Comparison of ENCODE assay signal across 1 cellular context in genomic region chr14:23057757-23058653, GRCh38.
A peak's percentile ranks its signal among the peaks of the same experiment; 100 is the strongest.
TF ChIP-seq lines count a peak whose summit lies in the region.

No MANE protein-coding gene starts in this region.

TF ChIP-seq in HEK293, 187 proteins besides CTCF, POLR2A, EP300 and RAD21 (continued from another document and continues in another):
- no peak for TF ChIP-seq ZNF670 (tag by site-specific recombination; IDR thresholded peaks at IDR 0.05; ENCODE audit: low read depth)
- TF ChIP-seq ZNF366 (tag by site-specific recombination; conservative IDR thresholded peaks at IDR 0.05) = no peak
- no peak for TF ChIP-seq ZSCAN18 (tag by site-specific recombination; IDR thresholded peaks at IDR 0.05)
- TF ChIP-seq ZNF624 (tag by site-specific recombination; IDR thresholded peaks at IDR 0.05) = no peak
- TF ChIP-seq ZNF157 (tag by site-specific recombination; IDR thresholded peaks at IDR 0.05) = no peak
- 0 out of 2 replicates have a peak, but pooled peaks have one; percentile 16 for TF ChIP-seq KLF7 (tag by site-specific recombination; IDR thresholded peaks at IDR 0.05; ENCODE audit: borderline replicate concordance)
- no peak for TF ChIP-seq ZNF23 (tag by site-specific recombination; IDR thresholded peaks at IDR 0.05; ENCODE audit: borderline replicate concordance)
- TF ChIP-seq ZNF416 (tag by site-specific recombination; IDR thresholded peaks at IDR 0.05) = no peak
- TF ChIP-seq OSR2 (tag by site-specific recombination; IDR thresholded peaks at IDR 0.05) = peak; percentile 70
- no peak for TF ChIP-seq PRDM1 (tag by site-specific recombination; IDR thresholded peaks at IDR 0.05)
- TF ChIP-seq ZFP37 (tag by site-specific recombination; IDR thresholded peaks at IDR 0.05) = no peak; the same call in 1 of the 2 replicates
- TF ChIP-seq ZNF169 (tag by site-specific recombination; IDR thresholded peaks at IDR 0.05) = no peak
- TF ChIP-seq ZNF140 (tag by site-specific recombination; IDR thresholded peaks at IDR 0.05) = no peak
- TF ChIP-seq PATZ1 (tag by site-specific recombination; IDR thresholded peaks at IDR 0.05) = peak; percentile 76; the same call in 1 of the 2 replicates
- TF ChIP-seq ZNF626 (tag by site-specific recombination; IDR thresholded peaks at IDR 0.05) = no peak
- no peak for TF ChIP-seq ZNF132 (tag by site-specific recombination; IDR thresholded peaks at IDR 0.05; ENCODE audit: borderline replicate concordance)
- no peak for TF ChIP-seq ZNF747 (tag by site-specific recombination; IDR thresholded peaks at IDR 0.05)
- no peak for TF ChIP-seq ZNF549 (tag by site-specific recombination; IDR thresholded peaks at IDR 0.05)
- TF ChIP-seq, protein P1, sequence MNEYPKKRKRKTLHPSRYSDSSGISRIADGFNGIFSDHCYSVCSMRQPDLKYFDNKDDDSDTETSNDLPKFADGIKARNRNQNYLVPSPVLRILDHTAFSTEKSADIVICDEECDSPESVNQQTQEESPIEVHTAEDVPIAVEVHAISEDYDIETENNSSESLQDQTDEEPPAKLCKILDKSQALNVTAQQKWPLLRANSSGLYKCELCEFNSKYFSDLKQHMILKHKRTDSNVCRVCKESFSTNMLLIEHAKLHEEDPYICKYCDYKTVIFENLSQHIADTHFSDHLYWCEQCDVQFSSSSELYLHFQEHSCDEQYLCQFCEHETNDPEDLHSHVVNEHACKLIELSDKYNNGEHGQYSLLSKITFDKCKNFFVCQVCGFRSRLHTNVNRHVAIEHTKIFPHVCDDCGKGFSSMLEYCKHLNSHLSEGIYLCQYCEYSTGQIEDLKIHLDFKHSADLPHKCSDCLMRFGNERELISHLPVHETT (tag by site-specific recombination; IDR thresholded peaks at IDR 0.05) = no peak; the same call in 1 of the 2 replicates
- TF ChIP-seq, protein P2, sequence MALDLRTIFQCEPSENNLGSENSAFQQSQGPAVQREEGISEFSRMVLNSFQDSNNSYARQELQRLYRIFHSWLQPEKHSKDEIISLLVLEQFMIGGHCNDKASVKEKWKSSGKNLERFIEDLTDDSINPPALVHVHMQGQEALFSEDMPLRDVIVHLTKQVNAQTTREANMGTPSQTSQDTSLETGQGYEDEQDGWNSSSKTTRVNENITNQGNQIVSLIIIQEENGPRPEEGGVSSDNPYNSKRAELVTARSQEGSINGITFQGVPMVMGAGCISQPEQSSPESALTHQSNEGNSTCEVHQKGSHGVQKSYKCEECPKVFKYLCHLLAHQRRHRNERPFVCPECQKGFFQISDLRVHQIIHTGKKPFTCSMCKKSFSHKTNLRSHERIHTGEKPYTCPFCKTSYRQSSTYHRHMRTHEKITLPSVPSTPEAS (tag by site-specific recombination; IDR thresholded peaks at IDR 0.05) = no peak
- TF ChIP-seq ZNF610 (tag by site-specific recombination; IDR thresholded peaks at IDR 0.05; ENCODE audit: borderline replicate concordance) = peak; percentile 64; the same call in 1 of the 2 replicates
- TF ChIP-seq, protein P3, sequence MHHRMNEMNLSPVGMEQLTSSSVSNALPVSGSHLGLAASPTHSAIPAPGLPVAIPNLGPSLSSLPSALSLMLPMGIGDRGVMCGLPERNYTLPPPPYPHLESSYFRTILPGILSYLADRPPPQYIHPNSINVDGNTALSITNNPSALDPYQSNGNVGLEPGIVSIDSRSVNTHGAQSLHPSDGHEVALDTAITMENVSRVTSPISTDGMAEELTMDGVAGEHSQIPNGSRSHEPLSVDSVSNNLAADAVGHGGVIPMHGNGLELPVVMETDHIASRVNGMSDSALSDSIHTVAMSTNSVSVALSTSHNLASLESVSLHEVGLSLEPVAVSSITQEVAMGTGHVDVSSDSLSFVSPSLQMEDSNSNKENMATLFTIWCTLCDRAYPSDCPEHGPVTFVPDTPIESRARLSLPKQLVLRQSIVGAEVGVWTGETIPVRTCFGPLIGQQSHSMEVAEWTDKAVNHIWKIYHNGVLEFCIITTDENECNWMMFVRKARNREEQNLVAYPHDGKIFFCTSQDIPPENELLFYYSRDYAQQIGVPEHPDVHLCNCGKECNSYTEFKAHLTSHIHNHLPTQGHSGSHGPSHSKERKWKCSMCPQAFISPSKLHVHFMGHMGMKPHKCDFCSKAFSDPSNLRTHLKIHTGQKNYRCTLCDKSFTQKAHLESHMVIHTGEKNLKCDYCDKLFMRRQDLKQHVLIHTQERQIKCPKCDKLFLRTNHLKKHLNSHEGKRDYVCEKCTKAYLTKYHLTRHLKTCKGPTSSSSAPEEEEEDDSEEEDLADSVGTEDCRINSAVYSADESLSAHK (tag by site-specific recombination; IDR thresholded peaks at IDR 0.05) = no peak
- 0 out of 2 replicates have a peak, but pooled peaks have one; percentile 37 for TF ChIP-seq ZFHX2 (tag by site-specific recombination; conservative IDR thresholded peaks at IDR 0.05)
- TF ChIP-seq, protein P4, sequence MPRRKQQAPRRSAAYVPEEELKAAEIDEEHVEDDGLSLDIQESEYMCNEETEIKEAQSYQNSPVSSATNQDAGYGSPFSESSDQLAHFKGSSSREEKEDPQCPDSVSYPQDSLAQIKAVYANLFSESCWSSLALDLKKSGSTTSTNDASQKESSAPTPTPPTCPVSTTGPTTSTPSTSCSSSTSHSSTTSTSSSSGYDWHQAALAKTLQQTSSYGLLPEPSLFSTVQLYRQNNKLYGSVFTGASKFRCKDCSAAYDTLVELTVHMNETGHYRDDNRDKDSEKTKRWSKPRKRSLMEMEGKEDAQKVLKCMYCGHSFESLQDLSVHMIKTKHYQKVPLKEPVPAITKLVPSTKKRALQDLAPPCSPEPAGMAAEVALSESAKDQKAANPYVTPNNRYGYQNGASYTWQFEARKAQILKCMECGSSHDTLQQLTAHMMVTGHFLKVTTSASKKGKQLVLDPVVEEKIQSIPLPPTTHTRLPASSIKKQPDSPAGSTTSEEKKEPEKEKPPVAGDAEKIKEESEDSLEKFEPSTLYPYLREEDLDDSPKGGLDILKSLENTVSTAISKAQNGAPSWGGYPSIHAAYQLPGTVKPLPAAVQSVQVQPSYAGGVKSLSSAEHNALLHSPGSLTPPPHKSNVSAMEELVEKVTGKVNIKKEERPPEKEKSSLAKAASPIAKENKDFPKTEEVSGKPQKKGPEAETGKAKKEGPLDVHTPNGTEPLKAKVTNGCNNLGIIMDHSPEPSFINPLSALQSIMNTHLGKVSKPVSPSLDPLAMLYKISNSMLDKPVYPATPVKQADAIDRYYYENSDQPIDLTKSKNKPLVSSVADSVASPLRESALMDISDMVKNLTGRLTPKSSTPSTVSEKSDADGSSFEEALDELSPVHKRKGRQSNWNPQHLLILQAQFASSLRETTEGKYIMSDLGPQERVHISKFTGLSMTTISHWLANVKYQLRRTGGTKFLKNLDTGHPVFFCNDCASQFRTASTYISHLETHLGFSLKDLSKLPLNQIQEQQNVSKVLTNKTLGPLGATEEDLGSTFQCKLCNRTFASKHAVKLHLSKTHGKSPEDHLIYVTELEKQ (tag by site-specific recombination; IDR thresholded peaks at IDR 0.05; ENCODE audit: borderline replicate concordance) = no peak
- TF ChIP-seq ZNF585B (tag by site-specific recombination; IDR thresholded peaks at IDR 0.05) = no peak
- no peak for TF ChIP-seq ZNF785 (tag by site-specific recombination; IDR thresholded peaks at IDR 0.05)
- TF ChIP-seq ZNF843 (tag by site-specific recombination; IDR thresholded peaks at IDR 0.05) = no peak
- TF ChIP-seq FEZF1 (tag by site-specific recombination; IDR thresholded peaks at IDR 0.05) = no peak
- TF ChIP-seq ZNF24 (tag by site-specific recombination; IDR thresholded peaks at IDR 0.05) = peak; percentile 71; the same call in 1 of the 2 replicates
- no peak for TF ChIP-seq GLI2 (tag by site-specific recombination; IDR thresholded peaks at IDR 0.05; ENCODE audit: borderline replicate concordance, low read depth)
- TF ChIP-seq, protein P5, sequence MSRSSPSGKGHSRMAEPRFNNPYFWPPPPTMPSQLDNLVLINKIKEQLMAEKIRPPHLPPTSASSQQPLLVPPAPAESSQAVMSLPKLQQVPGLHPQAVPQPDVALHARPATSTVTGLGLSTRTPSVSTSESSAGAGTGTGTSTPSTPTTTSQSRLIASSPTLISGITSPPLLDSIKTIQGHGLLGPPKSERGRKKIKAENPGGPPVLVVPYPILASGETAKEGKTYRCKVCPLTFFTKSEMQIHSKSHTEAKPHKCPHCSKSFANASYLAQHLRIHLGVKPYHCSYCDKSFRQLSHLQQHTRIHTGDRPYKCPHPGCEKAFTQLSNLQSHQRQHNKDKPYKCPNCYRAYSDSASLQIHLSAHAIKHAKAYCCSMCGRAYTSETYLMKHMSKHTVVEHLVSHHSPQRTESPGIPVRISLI (tag by site-specific recombination; IDR thresholded peaks at IDR 0.05) = no peak
- TF ChIP-seq, protein P6, sequence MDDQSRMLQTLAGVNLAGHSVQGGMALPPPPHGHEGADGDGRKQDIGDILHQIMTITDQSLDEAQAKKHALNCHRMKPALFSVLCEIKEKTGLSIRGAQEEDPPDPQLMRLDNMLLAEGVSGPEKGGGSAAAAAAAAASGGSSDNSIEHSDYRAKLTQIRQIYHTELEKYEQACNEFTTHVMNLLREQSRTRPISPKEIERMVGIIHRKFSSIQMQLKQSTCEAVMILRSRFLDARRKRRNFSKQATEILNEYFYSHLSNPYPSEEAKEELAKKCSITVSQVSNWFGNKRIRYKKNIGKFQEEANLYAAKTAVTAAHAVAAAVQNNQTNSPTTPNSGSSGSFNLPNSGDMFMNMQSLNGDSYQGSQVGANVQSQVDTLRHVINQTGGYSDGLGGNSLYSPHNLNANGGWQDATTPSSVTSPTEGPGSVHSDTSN (CRISPR knock-in tag; IDR thresholded peaks at IDR 0.05) = no peak
- TF ChIP-seq ZEB2 (tag by site-specific recombination; IDR thresholded peaks at IDR 0.05) = peak; percentile 95
- TF ChIP-seq HOXA7 (CRISPR knock-in tag; IDR thresholded peaks at IDR 0.05; ENCODE audit: borderline replicate concordance) = no peak
- TF ChIP-seq, protein P7, sequence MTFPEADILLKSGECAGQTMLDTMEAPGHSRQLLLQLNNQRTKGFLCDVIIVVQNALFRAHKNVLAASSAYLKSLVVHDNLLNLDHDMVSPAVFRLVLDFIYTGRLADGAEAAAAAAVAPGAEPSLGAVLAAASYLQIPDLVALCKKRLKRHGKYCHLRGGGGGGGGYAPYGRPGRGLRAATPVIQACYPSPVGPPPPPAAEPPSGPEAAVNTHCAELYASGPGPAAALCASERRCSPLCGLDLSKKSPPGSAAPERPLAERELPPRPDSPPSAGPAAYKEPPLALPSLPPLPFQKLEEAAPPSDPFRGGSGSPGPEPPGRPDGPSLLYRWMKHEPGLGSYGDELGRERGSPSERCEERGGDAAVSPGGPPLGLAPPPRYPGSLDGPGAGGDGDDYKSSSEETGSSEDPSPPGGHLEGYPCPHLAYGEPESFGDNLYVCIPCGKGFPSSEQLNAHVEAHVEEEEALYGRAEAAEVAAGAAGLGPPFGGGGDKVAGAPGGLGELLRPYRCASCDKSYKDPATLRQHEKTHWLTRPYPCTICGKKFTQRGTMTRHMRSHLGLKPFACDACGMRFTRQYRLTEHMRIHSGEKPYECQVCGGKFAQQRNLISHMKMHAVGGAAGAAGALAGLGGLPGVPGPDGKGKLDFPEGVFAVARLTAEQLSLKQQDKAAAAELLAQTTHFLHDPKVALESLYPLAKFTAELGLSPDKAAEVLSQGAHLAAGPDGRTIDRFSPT (tag by site-specific recombination; IDR thresholded peaks at IDR 0.05) = peak; percentile 77
- no peak for TF ChIP-seq ZNF473 (tag by site-specific recombination; IDR thresholded peaks at IDR 0.05)
- no peak for TF ChIP-seq ZNF792 (tag by site-specific recombination; IDR thresholded peaks at IDR 0.05)
- TF ChIP-seq ZNF529 (tag by site-specific recombination; IDR thresholded peaks at IDR 0.05; ENCODE audit: insufficient replicate concordance) = no peak
- TF ChIP-seq ZNF214 (tag by site-specific recombination; IDR thresholded peaks at IDR 0.05; ENCODE audit: borderline replicate concordance) = no peak
- no peak for TF ChIP-seq ZNF311 (tag by site-specific recombination; IDR thresholded peaks at IDR 0.05; ENCODE audit: borderline replicate concordance)
